In the genomic region with DNA sequence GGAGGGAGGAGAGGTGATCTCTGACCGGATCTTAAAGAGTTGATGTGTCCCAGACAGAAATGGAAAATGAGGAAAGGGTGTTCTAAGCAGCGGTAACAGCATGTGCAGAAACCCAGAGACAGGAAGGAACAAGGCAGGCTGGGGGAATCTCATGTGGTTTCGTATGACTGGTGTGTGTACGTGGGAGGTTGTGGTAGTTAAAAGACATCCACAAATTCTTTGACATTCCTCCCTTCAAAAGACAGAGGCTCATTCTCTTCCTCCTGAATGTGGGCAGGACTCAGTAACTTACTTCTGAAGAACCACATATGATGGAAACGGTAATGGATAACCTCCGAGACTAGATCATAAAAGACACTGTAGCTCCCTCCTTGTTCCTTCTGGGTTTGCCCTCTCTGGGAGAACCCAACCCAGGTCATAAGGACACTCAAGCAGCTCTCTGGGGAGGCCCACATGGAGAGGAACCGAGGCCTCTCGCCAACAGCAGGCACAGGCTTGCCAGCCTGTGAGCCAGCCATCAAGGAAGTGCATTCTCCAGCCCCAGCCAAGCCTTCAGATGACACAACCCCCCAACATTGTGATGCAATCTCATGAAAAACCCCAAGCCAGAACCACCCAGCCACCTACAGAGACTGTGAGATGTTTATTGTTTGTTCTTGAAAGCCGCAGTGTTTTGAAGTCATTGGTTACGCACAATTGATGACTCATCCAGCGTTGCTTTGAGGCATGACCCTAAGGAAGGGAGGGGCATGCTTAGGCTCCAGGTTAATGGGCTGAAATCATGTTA, we compare ENCODE assay signal across 10 cellular contexts.
DNase-seq lines count a peak whose midpoint lies in the region; ATAC-seq and TF ChIP-seq lines count a peak whose summit lies in the region.
"Had no signal": no experiment of that assay in that cellular context is flagged by ENCODE, and none has a peak within 500 bp of the region (broad histone marks: within the 10 kb centered on the region; RNA-seq: fewer than 3 reads in every experiment).

No MANE protein-coding gene starts in this region.

- H3K9me3 Mint-ChIP-seq in activated CD4-positive, alpha-beta memory T cell treated with anti-CD3 and anti-CD28 coated beads for 36 hours, result peaks cover 5% of the 10 kb centered on the region
- H3K9me3 Mint-ChIP-seq in glutamatergic neuron (ENCODE audit: unreplicated experiment), result peaks cover 3% of the 10 kb centered on the region

- POLR2A ChIA-PET in activated CD4-positive, alpha-beta memory T cell treated with anti-CD3 and anti-CD28 coated beads for 36 hours (lab: Charles Lee), result no interaction called here

- intact Hi-C loops in activated CD4-positive, alpha-beta memory T cell treated with anti-CD3 and anti-CD28 coated beads for 36 hours (cut with micrococcal nuclease), result loop anchor here (5.0 kb wide), 1 partner anchor 48 kb away; no protein-coding TSS in a partner anchor

- H3K27ac Mint-ChIP-seq in activated CD4-positive, alpha-beta memory T cell treated with anti-CD3 and anti-CD28 coated beads for 36 hours, result peak overlapping the region; percentile 12
- H3K27ac Mint-ChIP-seq in glutamatergic neuron (ENCODE audit: unreplicated experiment), result peak overlapping the region; percentile 33

- H3K4me1 Mint-ChIP-seq in activated CD4-positive, alpha-beta memory T cell treated with anti-CD3 and anti-CD28 coated beads for 36 hours (ENCODE audit: low read depth), result peaks cover 13% of the 10 kb centered on the region
- H3K4me1 Mint-ChIP-seq in glutamatergic neuron (ENCODE audit: low read depth, unreplicated experiment), result peaks cover 34% of the 10 kb centered on the region

- H3K36me3 Mint-ChIP-seq in activated CD4-positive, alpha-beta memory T cell treated with anti-CD3 and anti-CD28 coated beads for 36 hours, result no peaks in the 10 kb centered on the region
- no peaks in the 10 kb centered on the region for H3K36me3 Mint-ChIP-seq in glutamatergic neuron (ENCODE audit: unreplicated experiment)

- H3K4me3 Mint-ChIP-seq in activated CD4-positive, alpha-beta memory T cell treated with anti-CD3 and anti-CD28 coated beads for 36 hours, result no peak overlapping the region
- no peak overlapping the region for H3K4me3 Mint-ChIP-seq in glutamatergic neuron (ENCODE audit: unreplicated experiment)

- CTCF ChIA-PET in activated CD4-positive, alpha-beta memory T cell treated with anti-CD3 and anti-CD28 coated beads for 36 hours (lab: Charles Lee), result interaction anchor here (0.6 to 15.4 kb wide), 6 partner anchors 12 to 314 kb away, joined by 3 to 364 read pairs (median 4); no protein-coding TSS in a partner anchor

- ATAC-seq in HG02798 (IDR thresholded peaks at IDR 0.05; ENCODE audit: poor library complexity, unreplicated experiment), result no peak
- no peak for ATAC-seq in GM21717 (IDR thresholded peaks at IDR 0.05; ENCODE audit: unreplicated experiment)
- ATAC-seq: left lobe of liver had no signal

- DNase-seq in EL, result peak; percentile 14
- peak; percentile 34 for DNase-seq in LHCN-M2 (ENCODE audit: low read depth)
- DNase-seq in activated CD4-positive, alpha-beta memory T cell treated with anti-CD3 and anti-CD28 coated beads for 36 hours, result peak; percentile 61
- no peak for DNase-seq in glutamatergic neuron
- DNase-seq in anterior cingulate cortex (lab: John Stamatoyannopoulos, UW), result no peak
- DNase-seq in G401 (ENCODE audit: low spot score), result no peak
- DNase-seq: NCI-H526 treated with DMSO at 0.1 percent for 48 hours had no signal

- no peak for TF ChIP-seq CTCF in glutamatergic neuron (IDR thresholded peaks at IDR 0.05; ENCODE audit: partially characterized antibody, unreplicated experiment)

- in situ Hi-C loops in G401 (cut with HindIII; ENCODE audit: low sequenced_read_pairs), result no loop called here

- peaks cover 16% of the 10 kb centered on the region for H3K27me3 Mint-ChIP-seq in activated CD4-positive, alpha-beta memory T cell treated with anti-CD3 and anti-CD28 coated beads for 36 hours
- H3K27me3 Mint-ChIP-seq in glutamatergic neuron (ENCODE audit: unreplicated experiment), result peaks cover 10% of the 10 kb centered on the region

Comparison
In these comparisons a context has a peak if more than half of its experiments do, and no peak if none do; other contexts are left out.
1. DNase-seq: peak in EL (single experiment), LHCN-M2 (single experiment) and activated CD4-positive, alpha-beta memory T cell treated with anti-CD3 and anti-CD28 coated beads for 36 hours (single experiment); none in glutamatergic neuron (single experiment), anterior cingulate cortex (0 of 58) and G401 (single experiment).